Comparison of ENCODE assay signal across 8 cellular contexts in genomic region chr19:35743640-35744306, GRCh38. TPM values are rescaled to one million over a fixed set of nuclear protein-coding genes. Genes with fewer than 3 reads are reported as not detected.
DNase-seq lines count a peak whose midpoint lies in the region; ATAC-seq, FAIRE-seq and TF ChIP-seq lines count a peak whose summit lies in the region.
"Had no signal": no experiment of that assay in that cellular context is flagged by ENCODE, and none has a peak within 500 bp of the region (broad histone marks: within the 10 kb centered on the region; RNA-seq: fewer than 3 reads in every experiment).

No MANE protein-coding gene starts in this region.

- TF ChIP-seq CTCF in H1 (IDR thresholded peaks at IDR 0.05; ENCODE audit: control extremely low read depth in 1 of 3, insufficient read depth in 1 of 3, low read depth in 1 of 3, low read length in 3 of 3): no peak

- H2BK5ac ChIP-seq in H1 (ENCODE audit: low read depth, low read length): peak overlapping the region; percentile 66; the same call in 1 of the 2 replicates

- H3K27me3 Mint-ChIP-seq in T-helper 1 cell treated with Interleukin-12 subunit alpha and Interleukin-12 subunit beta and Interleukin-4 antibody, amounts not matched to agents 30 μg/mL and 1 μg/mL, for 36 hours (ENCODE audit: low read depth): no peaks in the 10 kb centered on the region
- no peaks in the 10 kb centered on the region for H3K27me3 Mint-ChIP-seq in stimulated activated memory B cell treated with anti-CD40 and anti-IgM and Interleukin-4, amounts not matched to agents 10 μg/mL and 1 μg/mL and 100 μg/mL, for 72 hours

- FAIRE-seq in H1 (lab: Jason Lieb, UNC) (no peak), GM12891 (lab: Jason Lieb, UNC) (no peak)
- FAIRE-seq: bronchial epithelial cell had no signal

- whole genome bisulfite sequencing in H1 (ENCODE audit: extremely low coverage in 1 of 2, insufficient coverage in 1 of 2, insufficient read length in 1 of 2, insufficient replicate concordance in 2 of 2, low coverage in 1 of 2, low lambda C conversion rate in 2 of 2, missing lambda C conversion rate in 1 of 2), 2 experiments: 89% methylated on average over 15 of the region's 16 CpGs; no CpG with 5 or more reads in 1 of the 2 experiments

- peak overlapping the region; percentile 93 for H3K27ac Mint-ChIP-seq in T-helper 1 cell treated with Interleukin-12 subunit alpha and Interleukin-12 subunit beta and Interleukin-4 antibody, amounts not matched to agents 30 μg/mL and 1 μg/mL, for 36 hours
- peak overlapping the region; percentile 99 for H3K27ac Mint-ChIP-seq in stimulated activated memory B cell treated with anti-CD40 and anti-IgM and Interleukin-4, amounts not matched to agents 10 μg/mL and 1 μg/mL and 100 μg/mL, for 72 hours

- TF ChIP-seq POLR2A in H1 (IDR thresholded peaks at IDR 0.05; ENCODE audit: control extremely low read depth in 1 of 2, low read depth in 2 of 2, low read length in 2 of 2) (no peak), GM12891 (IDR thresholded peaks at IDR 0.05; ENCODE audit: low read depth, low read length) (no peak)

- H2BK120ac ChIP-seq in H1 (replicated peaks; ENCODE audit: low read depth, low read length): no peak overlapping the region

- H3K4me1 Mint-ChIP-seq in T-helper 1 cell treated with Interleukin-12 subunit alpha and Interleukin-12 subunit beta and Interleukin-4 antibody, amounts not matched to agents 30 μg/mL and 1 μg/mL, for 36 hours (ENCODE audit: low read depth): peaks cover 32% of the 10 kb centered on the region
- peaks cover 67% of the 10 kb centered on the region for H3K4me1 Mint-ChIP-seq in stimulated activated memory B cell treated with anti-CD40 and anti-IgM and Interleukin-4, amounts not matched to agents 10 μg/mL and 1 μg/mL and 100 μg/mL, for 72 hours

- H2BK12ac ChIP-seq in H1 (ENCODE audit: low read depth, low read length): no peak overlapping the region

- TF ChIP-seq RAD21 in H1 (IDR thresholded peaks at IDR 0.05 in 1 of 2, conservative IDR thresholded peaks at IDR 0.05 in 1 of 2; ENCODE audit: low read depth in 2 of 2, low read length in 2 of 2): no peak

- H3K27me3 ChIP-seq in H1 (replicated peaks in 1 of 4; ENCODE audit: control insufficient read depth in 3 of 4, extremely low read depth in 1 of 4, insufficient read depth in 3 of 4, low read length in 3 of 4): no peaks in the 10 kb centered on the region

- peak overlapping the region; percentile 81; the same call in 1 of the 2 replicates for H4K8ac ChIP-seq in H1 (ENCODE audit: extremely low read depth, insufficient read depth, low read length)

- no peak overlapping the region for H4K5ac ChIP-seq in H1 (ENCODE audit: insufficient read length, low read depth, low read length)

- no peak overlapping the region for H3K18ac ChIP-seq in H1 (ENCODE audit: extremely low read depth, low read length)

- H3K4me3 Mint-ChIP-seq in T-helper 1 cell treated with Interleukin-12 subunit alpha and Interleukin-12 subunit beta and Interleukin-4 antibody, amounts not matched to agents 30 μg/mL and 1 μg/mL, for 36 hours: peak overlapping the region; percentile 92
- peak overlapping the region; percentile 97 for H3K4me3 Mint-ChIP-seq in stimulated activated memory B cell treated with anti-CD40 and anti-IgM and Interleukin-4, amounts not matched to agents 10 μg/mL and 1 μg/mL and 100 μg/mL, for 72 hours

- no peaks in the 10 kb centered on the region; the same call in none of the 2 replicates for H3K79me1 ChIP-seq in H1 (ENCODE audit: low read depth, low read length)

- H3K36me3 ChIP-seq in H1 (ENCODE audit: control insufficient read depth in 2 of 4, insufficient read depth in 4 of 4, low read length in 3 of 4): peaks cover 0 to 3% (median under 1%) of the 10 kb centered on the region in 4 experiments; a peak in 2 of 8 replicates

- H3K23ac ChIP-seq in H1 (ENCODE audit: insufficient read length): no peak overlapping the region

- POLR2A ChIA-PET in H1 (lab: Charles Lee; ENCODE audit: partially characterized antibody): interaction anchor here (1.0 to 2.7 kb wide), 5 partner anchors 9 to 126 kb away, joined by 3 to 23 read pairs (median 5); partner anchors contain the start of gene HSPB6

- no peak overlapping the region for H2AFZ ChIP-seq in H1 (ENCODE audit: low read length)

- H3K4me2 ChIP-seq in H1 (ENCODE audit: insufficient read depth in 1 of 2, low read depth in 2 of 2, low read length in 2 of 2): peak overlapping the region; percentile 59 to 84

- no peak for DNase-seq in T-helper 1 cell
- DNase-seq in H1 (ENCODE audit: low read depth in 1 of 2, low spot score in 2 of 2): no peak
- DNase-seq in GM12891 (ENCODE audit: insufficient read length, low spot score): no peak
- DNase-seq: SW 1271 had no signal

- ATAC-seq in stimulated activated memory B cell treated with anti-CD40 and anti-IgM and Interleukin-4, amounts not matched to agents 10 μg/mL and 1 μg/mL and 100 μg/mL, for 72 hours: no peak
- ATAC-seq in GM21390 (IDR thresholded peaks at IDR 0.05; ENCODE audit: unreplicated experiment): no peak

- H2BK20ac ChIP-seq in H1 (ENCODE audit: low read length): no peak overlapping the region

- no peaks in the 10 kb centered on the region for H3K9me3 Mint-ChIP-seq in T-helper 1 cell treated with Interleukin-12 subunit alpha and Interleukin-12 subunit beta and Interleukin-4 antibody, amounts not matched to agents 30 μg/mL and 1 μg/mL, for 36 hours
- no peaks in the 10 kb centered on the region for H3K9me3 Mint-ChIP-seq in stimulated activated memory B cell treated with anti-CD40 and anti-IgM and Interleukin-4, amounts not matched to agents 10 μg/mL and 1 μg/mL and 100 μg/mL, for 72 hours

- H4K20me1 ChIP-seq in H1 (replicated peaks in 1 of 2; ENCODE audit: control insufficient read depth in 1 of 2, insufficient read depth in 2 of 2, low read length in 2 of 2): peaks cover 0 to 2% of the 10 kb centered on the region in 2 experiments

- H3K4me3 ChIP-seq in H1 (ENCODE audit: extremely low read depth in 1 of 4, insufficient read depth in 2 of 4, low read depth in 3 of 4, low read length in 4 of 4): peak overlapping the region in 1 of 4 experiments; percentile 80; a peak in 2 of 8 replicates

- H3K4ac ChIP-seq in H1 (replicated peaks; ENCODE audit: insufficient read length, low read depth, low read length): no peak overlapping the region

- no peak overlapping the region for H2AK5ac ChIP-seq in H1 (ENCODE audit: low read depth, low read length)

- H3K9me3 ChIP-seq in H1 (ENCODE audit: insufficient read depth in 2 of 2, low read depth in 1 of 2, low read length in 1 of 2): no peaks in the 10 kb centered on the region

- CTCF ChIA-PET in H1 (lab: Charles Lee; ENCODE audit: partially characterized antibody): interaction anchor here (0.6 to 2.3 kb wide), 17 partner anchors 8 to 1454 kb away, joined by 3 to 9 read pairs (median 4); partner anchors contain the start of gene HSPB6

- no peak for TF ChIP-seq EP300 in H1 (IDR thresholded peaks at IDR 0.05; ENCODE audit: borderline replicate concordance in 1 of 2, low read depth in 2 of 2, low read length in 2 of 2)

- H3K23me2 ChIP-seq in H1 (ENCODE audit: low read depth, low read length): peaks cover 20% of the 10 kb centered on the region

- H3K4me1 ChIP-seq in H1 (replicated peaks in 1 of 4; ENCODE audit: control insufficient read depth in 3 of 4, insufficient read depth in 4 of 4, low read length in 3 of 4): peaks cover 0 to 6% (median 3%) of the 10 kb centered on the region in 4 experiments; a peak in 4 of 7 replicates

- no peak overlapping the region for H3K9ac ChIP-seq in H1 (replicated peaks in 1 of 4; ENCODE audit: extremely low read depth in 1 of 4, low read depth in 3 of 4, low read length in 3 of 4)

- no peak overlapping the region for H3K27ac ChIP-seq in H1 (ENCODE audit: low read depth, low read length)

- H4K91ac ChIP-seq in H1 (replicated peaks; ENCODE audit: insufficient read length, low read length): no peak overlapping the region

- peaks cover 14% of the 10 kb centered on the region for H3K36me3 Mint-ChIP-seq in T-helper 1 cell treated with Interleukin-12 subunit alpha and Interleukin-12 subunit beta and Interleukin-4 antibody, amounts not matched to agents 30 μg/mL and 1 μg/mL, for 36 hours (ENCODE audit: low read depth)
- peaks cover 19% of the 10 kb centered on the region for H3K36me3 Mint-ChIP-seq in stimulated activated memory B cell treated with anti-CD40 and anti-IgM and Interleukin-4, amounts not matched to agents 10 μg/mL and 1 μg/mL and 100 μg/mL, for 72 hours

- H3K79me2 ChIP-seq in H1 (ENCODE audit: control insufficient read depth in 1 of 2, insufficient read depth in 2 of 2, low read length in 2 of 2): peaks cover 0 to 7% of the 10 kb centered on the region in 2 experiments; a peak in 1 of 4 replicates

- no peak overlapping the region for H3K56ac ChIP-seq in H1 (replicated peaks; ENCODE audit: insufficient read length, low read depth, low read length)

- H3K14ac ChIP-seq in H1 (ENCODE audit: insufficient read length): no peak overlapping the region

- H2BK15ac ChIP-seq in H1 (ENCODE audit: low read length): 0 out of 2 replicates have a peak overlapping the region, but pooled peaks have one; percentile 72

RNA-seq across cellular contexts. Expression of gene U2AF1L4, which starts 1.4 kb away (rescaled TPM):
- total RNA-seq in H1 (2021; fragmentation: NEBNext Ultra II Directional; extraction: Animal tissue kit (Norgen Biotek cat#: 25700)): 15.1 and 18.5 TPM in 2 replicates
- polyA plus RNA-seq in H1 (2011; rRNA removed): 32.7 TPM in 2 replicates
- 24.5 TPM for polyA plus RNA-seq in H1 (2011; cell fraction: cytosol; rRNA removed)
- polyA plus RNA-seq in H1 (2011; cell fraction: nucleus; rRNA removed): 39.3 TPM
- 21.7 to 23.2 TPM (median 22.7 TPM) in 4 replicates for polyA plus RNA-seq in H1 (2012, experiment 1 of 2)
- 26.5 TPM for polyA plus RNA-seq in H1 (2012, experiment 2 of 2)
- polyA plus RNA-seq in H1 (2013, experiment 1 of 2): 17.4 TPM
- polyA plus RNA-seq in H1 (2013, experiment 2 of 2): 17.0 TPM
- polyA minus RNA-seq in H1 (2011; rRNA and poly(A)+ RNA removed): 8.2 and 12.0 TPM in 2 replicates
- 7.4 TPM for polyA minus RNA-seq in H1 (2011; cell fraction: cytosol; rRNA and poly(A)+ RNA removed)
- 11.6 TPM for polyA minus RNA-seq in H1 (2011; cell fraction: nucleus; rRNA and poly(A)+ RNA removed)
- polyA plus RNA-seq in GM12891 (2012; ENCODE audit: low read depth, missing spikeins): 18.8 TPM

RNA-seq across cellular contexts. Expression of gene IGFLR1, which starts 1.5 kb away (rescaled TPM):
- 8.4 and 12.2 TPM in 2 replicates for total RNA-seq in H1 (2021; fragmentation: NEBNext Ultra II Directional; extraction: Animal tissue kit (Norgen Biotek cat#: 25700))
- polyA plus RNA-seq in H1 (2011; rRNA removed): 28.9 and 40.3 TPM in 2 replicates
- polyA plus RNA-seq in H1 (2011; cell fraction: cytosol; rRNA removed): 18.4 TPM
- polyA plus RNA-seq in H1 (2011; cell fraction: nucleus; rRNA removed): 21.5 TPM
- 8.9 to 15.1 TPM (median 14.9 TPM) in 4 replicates for polyA plus RNA-seq in H1 (2012, experiment 1 of 2)
- 22.9 TPM for polyA plus RNA-seq in H1 (2012, experiment 2 of 2)
- 8.9 TPM for polyA plus RNA-seq in H1 (2013, experiment 1 of 2)
- 9.4 TPM for polyA plus RNA-seq in H1 (2013, experiment 2 of 2)
- 3.0 and 5.6 TPM in 2 replicates for polyA minus RNA-seq in H1 (2011; rRNA and poly(A)+ RNA removed)
- polyA minus RNA-seq in H1 (2011; cell fraction: cytosol; rRNA and poly(A)+ RNA removed): 9.5 TPM
- 8.9 TPM for polyA minus RNA-seq in H1 (2011; cell fraction: nucleus; rRNA and poly(A)+ RNA removed)
- polyA plus RNA-seq in GM12891 (2012; ENCODE audit: low read depth, missing spikeins): 39.6 TPM

RNA-seq across cellular contexts. Expression of gene PSENEN, which starts 1.7 kb away (rescaled TPM):
- 75.3 and 80.2 TPM in 2 replicates for total RNA-seq in H1 (2021; fragmentation: NEBNext Ultra II Directional; extraction: Animal tissue kit (Norgen Biotek cat#: 25700))
- 66.7 and 73.9 TPM in 2 replicates for polyA plus RNA-seq in H1 (2011; rRNA removed)
- polyA plus RNA-seq in H1 (2011; cell fraction: cytosol; rRNA removed): 38.4 TPM
- 68.8 TPM for polyA plus RNA-seq in H1 (2011; cell fraction: nucleus; rRNA removed)
- polyA plus RNA-seq in H1 (2012, experiment 1 of 2): 64.8 to 80.3 TPM (median 70.7 TPM) in 4 replicates
- 71.3 TPM for polyA plus RNA-seq in H1 (2012, experiment 2 of 2)
- polyA plus RNA-seq in H1 (2013, experiment 1 of 2): 143 TPM
- polyA plus RNA-seq in H1 (2013, experiment 2 of 2): 164 TPM
- 38.7 and 46.2 TPM in 2 replicates for polyA minus RNA-seq in H1 (2011; rRNA and poly(A)+ RNA removed)
- polyA minus RNA-seq in H1 (2011; cell fraction: cytosol; rRNA and poly(A)+ RNA removed): 25.5 TPM
- polyA minus RNA-seq in H1 (2011; cell fraction: nucleus; rRNA and poly(A)+ RNA removed): 17.1 TPM
- 31.0 TPM for polyA plus RNA-seq in GM12891 (2012; ENCODE audit: low read depth, missing spikeins)

RNA-seq across cellular contexts. Expression of gene LIN37, which starts 4.6 kb away (rescaled TPM):
- 2.9 and 3.8 TPM in 2 replicates for total RNA-seq in H1 (2021; fragmentation: NEBNext Ultra II Directional; extraction: Animal tissue kit (Norgen Biotek cat#: 25700))
- 8.5 and 9.8 TPM in 2 replicates for polyA plus RNA-seq in H1 (2011; rRNA removed)
- 3.8 TPM for polyA plus RNA-seq in H1 (2011; cell fraction: cytosol; rRNA removed)
- 9.2 TPM for polyA plus RNA-seq in H1 (2011; cell fraction: nucleus; rRNA removed)
- 5.4 to 8.1 TPM (median 6.1 TPM) in 4 replicates for polyA plus RNA-seq in H1 (2012, experiment 1 of 2)
- polyA plus RNA-seq in H1 (2012, experiment 2 of 2): 11.4 TPM
- 3.7 TPM for polyA plus RNA-seq in H1 (2013, experiment 1 of 2)
- polyA plus RNA-seq in H1 (2013, experiment 2 of 2): 3.0 TPM
- polyA minus RNA-seq in H1 (2011; rRNA and poly(A)+ RNA removed): 3.7 and 4.2 TPM in 2 replicates
- 8.3 TPM for polyA minus RNA-seq in H1 (2011; cell fraction: cytosol; rRNA and poly(A)+ RNA removed)
- polyA minus RNA-seq in H1 (2011; cell fraction: nucleus; rRNA and poly(A)+ RNA removed): 2.6 TPM
- polyA plus RNA-seq in GM12891 (2012; ENCODE audit: low read depth, missing spikeins): 9.9 TPM

RNA-seq across cellular contexts. Expression of gene HSPB6, which starts 13.1 kb away (rescaled TPM):
- total RNA-seq in H1 (2021; fragmentation: NEBNext Ultra II Directional; extraction: Animal tissue kit (Norgen Biotek cat#: 25700)): 0.44 TPM in 1 of 2 replicates, not detected in the other
- 0.91 and 1.6 TPM in 2 replicates for polyA plus RNA-seq in H1 (2011; rRNA removed)
- polyA plus RNA-seq in H1 (2011; cell fraction: cytosol; rRNA removed): 0.69 TPM
- 1.1 TPM for polyA plus RNA-seq in H1 (2011; cell fraction: nucleus; rRNA removed)
- 2.2 to 2.9 TPM (median 2.2 TPM) in 4 replicates for polyA plus RNA-seq in H1 (2012, experiment 1 of 2)
- polyA plus RNA-seq in H1 (2012, experiment 2 of 2): 2.1 TPM
- 1.6 TPM for polyA plus RNA-seq in H1 (2013, experiment 1 of 2)
- polyA plus RNA-seq in H1 (2013, experiment 2 of 2): 1.3 TPM
- polyA minus RNA-seq in H1 (2011; rRNA and poly(A)+ RNA removed): 0.27 and 0.50 TPM in 2 replicates
- 1.5 TPM for polyA minus RNA-seq in H1 (2011; cell fraction: cytosol; rRNA and poly(A)+ RNA removed)
- 2.1 TPM for polyA minus RNA-seq in H1 (2011; cell fraction: nucleus; rRNA and poly(A)+ RNA removed)
- 0.15 TPM for polyA plus RNA-seq in GM12891 (2012; ENCODE audit: low read depth, missing spikeins)
